ENCODE assay signal across 21 cellular contexts in the genomic region with DNA sequence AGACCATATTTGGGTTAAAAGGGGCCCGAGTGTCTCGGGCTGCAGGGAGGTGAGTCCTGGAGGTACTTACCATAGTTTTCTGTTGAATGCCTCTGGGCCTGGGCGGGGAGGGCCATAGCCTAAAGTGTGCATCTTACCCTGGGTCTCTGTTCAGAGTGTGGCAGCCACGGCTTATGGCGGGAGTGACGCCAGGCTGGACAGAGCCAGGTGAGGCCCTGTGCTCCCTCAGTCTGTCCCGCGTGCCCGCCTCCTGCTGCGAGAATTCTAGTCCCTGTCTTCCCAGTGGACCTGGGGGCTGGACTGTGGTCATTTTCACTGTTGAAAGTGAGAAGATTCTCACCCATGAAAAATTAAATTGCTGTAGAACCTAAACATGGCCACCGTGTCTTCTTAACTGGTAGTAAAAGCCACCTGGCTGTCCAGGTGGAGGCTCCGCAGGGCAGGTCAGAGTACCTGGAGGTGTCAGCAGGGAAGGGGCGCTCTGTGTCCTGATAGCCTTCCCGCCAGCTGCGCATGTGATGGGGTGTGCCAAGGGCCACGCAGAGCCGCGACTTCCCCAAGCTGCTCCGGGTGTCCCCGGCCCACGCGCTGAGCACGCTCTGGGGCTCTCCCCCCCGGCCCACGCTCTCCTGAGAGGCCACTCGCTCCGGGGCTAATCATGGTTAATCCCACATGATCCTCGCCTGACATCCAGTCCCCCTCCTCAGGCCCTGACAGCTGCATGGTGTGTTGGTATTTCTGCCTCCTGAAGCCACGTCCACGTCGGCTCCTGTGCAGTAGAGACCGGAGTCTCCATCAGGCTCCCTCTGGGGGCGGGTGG. TPM values are rescaled to one million over a fixed set of nuclear protein-coding genes. Genes with fewer than 3 reads are reported as not detected.
DNase-seq lines count a peak whose midpoint lies in the region; ATAC-seq and TF ChIP-seq lines count a peak whose summit lies in the region.
"Had no signal": no experiment of that assay in that cellular context is flagged by ENCODE, and none has a peak within 500 bp of the region (broad histone marks: within the 10 kb centered on the region; RNA-seq: fewer than 3 reads in every experiment).

No MANE protein-coding gene starts in this region.

- TF ChIP-seq CTCF in OCI-LY7 (conservative IDR thresholded peaks at IDR 0.05; ENCODE audit: low read length) (no peak), chondrocyte (IDR thresholded peaks at IDR 0.05) (no peak), spleen (IDR thresholded peaks at IDR 0.05 in 8 of 11, conservative IDR thresholded peaks at IDR 0.05 in 3 of 11) (no peak)

- no peak overlapping the region for H3K4me3 Mint-ChIP-seq in chondrocyte (ENCODE audit: unreplicated experiment)
- H3K4me3 Mint-ChIP-seq in activated naive CD4-positive, alpha-beta T cell treated with anti-CD3 and anti-CD28 coated beads for 36 hours: no peak overlapping the region

- no peak for TF ChIP-seq POLR2A in spleen (IDR thresholded peaks at IDR 0.05)

- H3K4me1 ChIP-seq in BLaER1: peaks cover 92% of the 10 kb centered on the region
- peaks cover 70% of the 10 kb centered on the region for H3K4me1 ChIP-seq in OCI-LY7 (ENCODE audit: insufficient read depth, low read length, poor library complexity, severe bottlenecking)
- H3K4me1 ChIP-seq in spleen: peaks cover 18 to 90% (median 53%) of the 10 kb centered on the region in 6 donors

- POLR2A ChIA-PET in OCI-LY7 (lab: Charles Lee): interaction anchor here (0.9 kb wide), 1 partner anchor 13 kb away, joined by 3 read pairs; no protein-coding TSS in a partner anchor

- no peaks in the 10 kb centered on the region for H3K27me3 ChIP-seq in BLaER1
- H3K27me3 ChIP-seq in spleen (replicated peaks in 1 of 7): no peaks in the 10 kb centered on the region

- H4K20me1 ChIP-seq in BLaER1 (peaks cover 76% of the 10 kb centered on the region), OCI-LY7 (ENCODE audit: insufficient read depth, low read length) (no peaks in the 10 kb centered on the region)

- peaks cover 5% of the 10 kb centered on the region for H3K4me1 Mint-ChIP-seq in chondrocyte (ENCODE audit: low read depth)
- peaks cover 46% of the 10 kb centered on the region for H3K4me1 Mint-ChIP-seq in activated naive CD4-positive, alpha-beta T cell treated with anti-CD3 and anti-CD28 coated beads for 36 hours (ENCODE audit: low read depth)

- H3K36me3 Mint-ChIP-seq in chondrocyte (ENCODE audit: low read depth): no peaks in the 10 kb centered on the region
- peaks cover 1% of the 10 kb centered on the region for H3K36me3 Mint-ChIP-seq in activated naive CD4-positive, alpha-beta T cell treated with anti-CD3 and anti-CD28 coated beads for 36 hours (ENCODE audit: low read depth)
- H3K36me3 Mint-ChIP-seq: CD4-positive, alpha-beta memory T cell had no signal

- no peak overlapping the region for H2AFZ ChIP-seq in OCI-LY7 (ENCODE audit: low read length)
- H2AFZ ChIP-seq: PC-9 had no signal

- no peak overlapping the region for H3K27ac Mint-ChIP-seq in chondrocyte (ENCODE audit: unreplicated experiment)
- H3K27ac Mint-ChIP-seq in activated naive CD4-positive, alpha-beta T cell treated with anti-CD3 and anti-CD28 coated beads for 36 hours: no peak overlapping the region

- H3K27me3 Mint-ChIP-seq in chondrocyte (ENCODE audit: low read depth): no peaks in the 10 kb centered on the region
- no peaks in the 10 kb centered on the region for H3K27me3 Mint-ChIP-seq in activated naive CD4-positive, alpha-beta T cell treated with anti-CD3 and anti-CD28 coated beads for 36 hours (ENCODE audit: low read depth)
- H3K27me3 Mint-ChIP-seq: CD4-positive, alpha-beta memory T cell had no signal

- no TSS peak for BruUV-seq in OCI-LY7 (replicated peaks; lab: Mats Ljungman, UMichigan)

- CTCF ChIA-PET in OCI-LY7 (lab: Charles Lee; ENCODE audit: unreplicated experiment): no interaction called here
- CTCF ChIA-PET in activated naive CD4-positive, alpha-beta T cell treated with anti-CD3 and anti-CD28 coated beads for 36 hours (lab: Charles Lee): no interaction called here

- no peak for DNase-seq in OCI-LY7 (ENCODE audit: low spot score)
- peak; percentile 86 for DNase-seq in chondrocyte (ENCODE audit: low spot score)
- DNase-seq in spleen: peak; percentile 75
- DNase-seq in hepatic stellate cell (ENCODE audit: low spot score): no peak
- no peak for DNase-seq in NCI-H526 treated with DMSO at 0.1 percent for 48 hours (lab: John Stamatoyannopoulos, UW)
- no peak for DNase-seq in activated naive CD4-positive, alpha-beta T cell treated with anti-CD3 and anti-CD28 coated beads for 36 hours
- DNase-seq: 8988T; ACHN; CD4-positive, alpha-beta memory T cell; COR-L47; KBM-7; MV-4-11; NCI-H1105; NCI-H1436 treated with DMSO at 0.1 percent for 48 hours; NCI-H1930; NCI-H2107; NCI-H524; NCI-H774; PC-9 had no signal

- intact Hi-C loops in OCI-LY7 (cut with micrococcal nuclease; ENCODE audit: unreplicated experiment): loop anchor here (2.0 kb wide), 1 partner anchor 13 kb away; no protein-coding TSS in a partner anchor
- intact Hi-C loops in spleen (cut with DNase I; ENCODE audit: low total_unique reads): no loop called here
- intact Hi-C loops in activated naive CD4-positive, alpha-beta T cell treated with anti-CD3 and anti-CD28 coated beads for 36 hours (cut with micrococcal nuclease): no loop called here

- H3K9me3 ChIP-seq in BLaER1: no peaks in the 10 kb centered on the region
- H3K9me3 ChIP-seq in OCI-LY7 (ENCODE audit: low read length): no peaks in the 10 kb centered on the region
- no peaks in the 10 kb centered on the region for H3K9me3 ChIP-seq in spleen

- no peaks in the 10 kb centered on the region for H3K9me2 ChIP-seq in OCI-LY7 (ENCODE audit: insufficient read depth, low read length)

- H3K4me3 ChIP-seq in BLaER1 (no peak overlapping the region), OCI-LY7 (ENCODE audit: low read depth, low read length, poor library complexity, severe bottlenecking) (no peak overlapping the region), spleen (no peak overlapping the region)
- H3K4me3 ChIP-seq: PC-9 had no signal

- H3K36me3 ChIP-seq in BLaER1 (no peaks in the 10 kb centered on the region; the same call in 1 of the 2 replicates), OCI-LY7 (ENCODE audit: insufficient read depth, low read length) (no peaks in the 10 kb centered on the region), spleen (peaks cover 0 to 8% (median 0%) of the 10 kb centered on the region in 6 donors)

- no peak overlapping the region for H3K27ac ChIP-seq in BLaER1
- peak overlapping the region; percentile 69 for H3K27ac ChIP-seq in OCI-LY7 (ENCODE audit: low read depth, low read length, poor library complexity, severe bottlenecking)
- no peak overlapping the region for H3K27ac ChIP-seq in spleen
- H3K27ac ChIP-seq: PC-9 had no signal

- no peak for ATAC-seq in GM19324 (IDR thresholded peaks at IDR 0.05; ENCODE audit: low FRiP score, unreplicated experiment)

- H3K9ac ChIP-seq in BLaER1: no peak overlapping the region

- peaks cover 33% of the 10 kb centered on the region; the same call in 1 of the 2 replicates for H3K79me2 ChIP-seq in OCI-LY7 (ENCODE audit: insufficient read depth, low read depth, low read length)

- H3K4me2 ChIP-seq in BLaER1 (peak overlapping the region; percentile 97), OCI-LY7 (ENCODE audit: low read length) (peak overlapping the region; percentile 73; the same call in 1 of the 2 replicates)
- H3K4me2 ChIP-seq: PC-9 had no signal

- H3K9me3 Mint-ChIP-seq in chondrocyte (ENCODE audit: low read depth): no peaks in the 10 kb centered on the region
- H3K9me3 Mint-ChIP-seq in activated naive CD4-positive, alpha-beta T cell treated with anti-CD3 and anti-CD28 coated beads for 36 hours: no peaks in the 10 kb centered on the region
- H3K9me3 Mint-ChIP-seq: CD4-positive, alpha-beta memory T cell had no signal

- 88 to 94% (median 92%) methylated on average over 27 to 33 of the region's 33 CpGs for WGBS in spleen, 5 donors

RNA-seq across cellular contexts. Expression of a gene that starts 20.3 kb away (rescaled TPM):
- total RNA-seq in OCI-LY7 (2014; rRNA removed; shearing (Covaris generic)): 11.0 and 14.5 TPM in 2 replicates
- total RNA-seq in OCI-LY7 (2022): 15.7 and 18.4 TPM in 2 replicates
- total RNA-seq in chondrocyte: 29.5 to 40.6 TPM (median 40.1 TPM) in 3 replicates
- 10 to 100 TPM; 24.7 to 41.3 (median 33.7) TPM for total RNA-seq in spleen
- polyA plus RNA-seq in spleen: 10 to 100 TPM; 11.1 to 16.5 (median 11.7) TPM
- total RNA-seq in activated naive CD4-positive, alpha-beta T cell treated with anti-CD3 and anti-CD28 coated beads for 36 hours: 10 to 100 TPM; 17.3 to 19.5 TPM

Comparison
In these comparisons a context has a peak if more than half of its experiments do, and no peak if none do; other contexts are left out.
1. DNase-seq: peak in chondrocyte (single experiment) and spleen (single experiment); none in OCI-LY7 (single experiment), hepatic stellate cell (single experiment), NCI-H526 treated with DMSO at 0.1 percent for 48 hours (single experiment) and activated naive CD4-positive, alpha-beta T cell treated with anti-CD3 and anti-CD28 coated beads for 36 hours (single experiment).